ENCODE assay signal across 1 cellular context in genomic region chr16:77171750-77172635, GRCh38.
TF ChIP-seq lines count a peak whose summit lies in the region.

No MANE protein-coding gene starts in this region.

TF ChIP-seq in K562, 482 proteins besides CTCF, POLR2A, EP300 and RAD21 (continued from another document):
- no peak for TF ChIP-seq ZBTB9 (CRISPR knock-in tag; IDR thresholded peaks at IDR 0.05)
- TF ChIP-seq GATAD2A (IDR thresholded peaks at IDR 0.05), result no peak
- TF ChIP-seq ZNF408 (CRISPR knock-in tag; IDR thresholded peaks at IDR 0.05; ENCODE audit: low read depth), result no peak
- TF ChIP-seq PPARD (CRISPR knock-in tag; IDR thresholded peaks at IDR 0.05), result no peak
- TF ChIP-seq NFIC (IDR thresholded peaks at IDR 0.05), result 0 out of 2 replicates have a peak, but pooled peaks have one; percentile 23
- TF ChIP-seq KLF16 (IDR thresholded peaks at IDR 0.05), result peak; percentile 33; the same call in 1 of the 2 replicates
